Comparison of ENCODE assay signal across 25 cellular contexts in the genomic region with DNA sequence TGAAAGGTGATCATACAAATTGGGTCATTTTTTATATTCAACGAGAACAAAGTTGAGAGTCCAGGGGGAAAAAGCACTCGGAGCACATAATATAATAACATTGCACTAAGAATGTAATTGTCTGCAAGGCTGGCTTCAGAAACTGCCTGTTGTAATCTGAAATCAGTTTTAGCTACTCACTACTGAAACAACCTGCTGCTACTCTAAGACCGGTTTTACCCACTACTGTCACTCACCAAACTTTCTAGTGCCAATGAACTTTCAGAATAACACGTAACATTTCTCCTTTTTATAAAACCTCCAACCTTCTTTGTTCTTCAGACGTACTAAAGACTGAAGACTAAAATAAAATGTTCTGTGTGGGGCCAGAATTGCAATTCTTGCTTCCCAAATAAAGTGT. TPM values are rescaled to one million over a fixed set of nuclear protein-coding genes. Genes with fewer than 3 reads are reported as not detected.
DNase-seq lines count a peak whose midpoint lies in the region; FAIRE-seq and TF ChIP-seq lines count a peak whose summit lies in the region.
"Had no signal": no experiment of that assay in that cellular context is flagged by ENCODE, and none has a peak within 500 bp of the region (broad histone marks: within the 10 kb centered on the region; RNA-seq: fewer than 3 reads in every experiment).

No MANE protein-coding gene starts in this region.

- no peak overlapping the region for H3K27ac Mint-ChIP-seq in activated T-cell treated with anti-CD3 and anti-CD28 coated beads, Interleukin-2, amount 50 U/mL, for 24 hours
- H3K27ac Mint-ChIP-seq: CD14-positive monocyte; CD4-positive, alpha-beta T cell; CD8-positive, alpha-beta memory T cell had no signal

- H3K4me1 Mint-ChIP-seq in activated T-cell treated with anti-CD3 and anti-CD28 coated beads, Interleukin-2, amount 50 U/mL, for 24 hours (ENCODE audit: low read depth), result no peaks in the 10 kb centered on the region
- H3K4me1 Mint-ChIP-seq: CD14-positive monocyte; CD8-positive, alpha-beta memory T cell had no signal

- H3K36me3 ChIP-seq in MM.1S (replicated peaks; ENCODE audit: insufficient read depth, low read length) (no peaks in the 10 kb centered on the region), PC-9 (ENCODE audit: low read depth) (no peaks in the 10 kb centered on the region), esophagus muscularis mucosa (no peaks in the 10 kb centered on the region)
- H3K36me3 ChIP-seq: BE2C; BLaER1 treated with 17β-estradiol and CSF1 and Interleukin-3, amounts not matched to agents 10 nM and 100 nM had no signal

- FAIRE-seq in GM18507 (lab: Jason Lieb, UNC), result peak; percentile 48
- FAIRE-seq: A549, H1 had no signal

- H3K27me3 ChIP-seq in MM.1S (replicated peaks; ENCODE audit: insufficient read depth, low read length) (no peaks in the 10 kb centered on the region), PC-9 (ENCODE audit: insufficient read depth, low read depth) (no peaks in the 10 kb centered on the region), esophagus muscularis mucosa (no peaks in the 10 kb centered on the region)
- H3K27me3 ChIP-seq: BE2C; BLaER1 treated with 17β-estradiol and CSF1 and Interleukin-3, amounts not matched to agents 10 nM and 100 nM had no signal

- POLR2A ChIA-PET in PC-9 (lab: Charles Lee; ENCODE audit: unreplicated experiment), result no interaction called here

- BruUV-seq in PC-9 (replicated peaks; lab: Mats Ljungman, UMichigan), result no TSS peak

- no peak for TF ChIP-seq POLR2A in esophagus muscularis mucosa (IDR thresholded peaks at IDR 0.05; ENCODE audit: low read depth)

- no peaks in the 10 kb centered on the region for H3K79me2 ChIP-seq in MM.1S (ENCODE audit: low read length)
- H3K79me2 ChIP-seq in PC-9 (ENCODE audit: low read depth), result no peaks in the 10 kb centered on the region

- DNase-seq in GM18507 (ENCODE audit: extremely low spot score, insufficient read length, low read depth) (no peak), MM.1S (peak; percentile 41), PC-9 (no peak), esophagus muscularis mucosa (ENCODE audit: extremely low spot score) (peak; percentile 12), NCI-H1105 (lab: John Stamatoyannopoulos, UW) (no peak), NCI-H1105 treated with DMSO at 0.1 percent for 48 hours (lab: John Stamatoyannopoulos, UW) (no peak), NCI-H345 treated with DMSO at 0.1 percent for 48 hours (lab: John Stamatoyannopoulos, UW; ENCODE audit: unreplicated experiment) (no peak)
- no peak for DNase-seq in activated T-cell treated with anti-CD3 and anti-CD28 coated beads, Interleukin-2, amount 50 U/mL, for 24 hours
- DNase-seq: 8988T; AML-193; BE2C; CD4-positive, alpha-beta T cell; CD8-positive, alpha-beta memory T cell; DMS 273 treated with DMSO at 0.1 percent for 48 hours; DMS53; DMS79 treated with DMSO at 0.1 percent for 48 hours; GF-D8; H7 had no signal

- TF ChIP-seq CTCF in MM.1S (IDR thresholded peaks at IDR 0.05; ENCODE audit: low read length), result no peak
- TF ChIP-seq CTCF in PC-9 (conservative IDR thresholded peaks at IDR 0.05), result no peak
- no peak for TF ChIP-seq CTCF in esophagus muscularis mucosa (IDR thresholded peaks at IDR 0.05)

- H3K4me1 ChIP-seq in MM.1S (ENCODE audit: low read length) (no peaks in the 10 kb centered on the region), PC-9 (replicated peaks; ENCODE audit: insufficient read depth) (peaks cover 22% of the 10 kb centered on the region), esophagus muscularis mucosa (no peaks in the 10 kb centered on the region)
- H3K4me1 ChIP-seq: BE2C; BLaER1 treated with 17β-estradiol and CSF1 and Interleukin-3, amounts not matched to agents 10 nM and 100 nM had no signal

- WGBS in esophagus muscularis mucosa, result 56% methylated on average over 5 of the region's 5 CpGs

- H3K9me3 ChIP-seq in MM.1S (replicated peaks; ENCODE audit: insufficient read depth, low read length) (no peaks in the 10 kb centered on the region), PC-9 (ENCODE audit: insufficient read depth, low read depth) (no peaks in the 10 kb centered on the region), esophagus muscularis mucosa (no peaks in the 10 kb centered on the region)
- H3K9me3 ChIP-seq: BE2C had no signal

- H2AFZ ChIP-seq in MM.1S (ENCODE audit: low read length) (no peak overlapping the region), PC-9 (no peak overlapping the region)
- H2AFZ ChIP-seq: GM23248 had no signal

- no peak overlapping the region for H3K9ac ChIP-seq in MM.1S (ENCODE audit: low read length)
- H3K9ac ChIP-seq: BLaER1 treated with 17β-estradiol and CSF1 and Interleukin-3, amounts not matched to agents 10 nM and 100 nM; GM23248 had no signal

- H3K4me3 ChIP-seq in MM.1S (ENCODE audit: low read length) (no peak overlapping the region), PC-9 (no peak overlapping the region), esophagus muscularis mucosa (no peak overlapping the region)
- H3K4me3 ChIP-seq: A549; BLaER1 treated with 17β-estradiol and CSF1 and Interleukin-3, amounts not matched to agents 10 nM and 100 nM; GM23248 had no signal

- intact Hi-C loops in PC-9 (cut with micrococcal nuclease; ENCODE audit: unreplicated experiment), result no loop called here
- intact Hi-C loops in esophagus muscularis mucosa (cut with DNase I), result no loop called here

- H3K27ac ChIP-seq in MM.1S (ENCODE audit: low read length) (no peak overlapping the region), PC-9 (no peak overlapping the region), esophagus muscularis mucosa (replicated peaks in 1 of 4) (no peak overlapping the region)
- H3K27ac ChIP-seq: BLaER1 treated with 17β-estradiol and CSF1 and Interleukin-3, amounts not matched to agents 10 nM and 100 nM; GM23248 had no signal

- TF ChIP-seq EP300 in esophagus muscularis mucosa (IDR thresholded peaks at IDR 0.05), result no peak

- no peaks in the 10 kb centered on the region for H3K9me3 Mint-ChIP-seq in activated T-cell treated with anti-CD3 and anti-CD28 coated beads, Interleukin-2, amount 50 U/mL, for 24 hours
- H3K9me3 Mint-ChIP-seq: CD4-positive, alpha-beta T cell had no signal

- no peak overlapping the region for H3K4me3 Mint-ChIP-seq in activated T-cell treated with anti-CD3 and anti-CD28 coated beads, Interleukin-2, amount 50 U/mL, for 24 hours
- H3K4me3 Mint-ChIP-seq: CD14-positive monocyte; CD4-positive, alpha-beta T cell; CD8-positive, alpha-beta memory T cell had no signal

- H3K36me3 Mint-ChIP-seq in activated T-cell treated with anti-CD3 and anti-CD28 coated beads, Interleukin-2, amount 50 U/mL, for 24 hours (ENCODE audit: low read depth), result no peaks in the 10 kb centered on the region
- H3K36me3 Mint-ChIP-seq: CD14-positive monocyte; CD8-positive, alpha-beta memory T cell had no signal

- H3K9me2 ChIP-seq in MM.1S (replicated peaks; ENCODE audit: insufficient read depth, low read length), result no peaks in the 10 kb centered on the region
- no peaks in the 10 kb centered on the region for H3K9me2 ChIP-seq in PC-9 (ENCODE audit: insufficient read depth)

- H3K27me3 Mint-ChIP-seq in activated T-cell treated with anti-CD3 and anti-CD28 coated beads, Interleukin-2, amount 50 U/mL, for 24 hours, result peaks cover 33% of the 10 kb centered on the region

- H4K20me1 ChIP-seq in MM.1S (ENCODE audit: insufficient read depth, low read length) (no peaks in the 10 kb centered on the region), PC-9 (ENCODE audit: insufficient read depth) (no peaks in the 10 kb centered on the region)
- H4K20me1 ChIP-seq: BLaER1 treated with 17β-estradiol and CSF1 and Interleukin-3, amounts not matched to agents 10 nM and 100 nM had no signal

- H3F3A ChIP-seq in MM.1S (ENCODE audit: insufficient read depth, low read length) (no peaks in the 10 kb centered on the region; the same call in 1 of the 2 replicates), PC-9 (ENCODE audit: insufficient read depth, low read depth) (peaks cover 17% of the 10 kb centered on the region; the same call in 1 of the 2 replicates)

- CTCF ChIA-PET in PC-9 (lab: Charles Lee), result no interaction called here

- H3K4me2 ChIP-seq in MM.1S (ENCODE audit: low read depth, low read length) (peak overlapping the region; percentile 14; the same call in 1 of the 2 replicates), PC-9 (0 out of 2 replicates have a peak overlapping the region, but pooled peaks have one; percentile 20)
- H3K4me2 ChIP-seq: BLaER1 treated with 17β-estradiol and CSF1 and Interleukin-3, amounts not matched to agents 10 nM and 100 nM had no signal

RNA-seq across cellular contexts. Expression of gene CYB5A, which starts 11.5 kb away (rescaled TPM):
- total RNA-seq in PC-9 (2021), result 105 and 109 TPM in 2 replicates
- 10 to 100 TPM; 77.7 to 99.4 (median 81.5) TPM for total RNA-seq in esophagus muscularis mucosa
- total RNA-seq: G401 had no signal

RNA-seq across cellular contexts. Expression of gene C18orf63, which starts 12.3 kb away (rescaled TPM):
- total RNA-seq in PC-9 (2021) (not detected in 2 replicates), esophagus muscularis mucosa (not detected)
- total RNA-seq: CD4-positive, alpha-beta T cell; CD8-positive, alpha-beta memory T cell; Daoy; G401; GM23248; H1; H7 had no signal

Comparison
In these comparisons a context has a peak if more than half of its experiments do, and no peak if none do; other contexts are left out.
1. DNase-seq: peak in MM.1S (single experiment) and esophagus muscularis mucosa (single experiment); none in GM18507 (single experiment), PC-9 (0 of 2), NCI-H1105 (single experiment), NCI-H1105 treated with DMSO at 0.1 percent for 48 hours (single experiment), NCI-H345 treated with DMSO at 0.1 percent for 48 hours (single experiment) and activated T-cell treated with anti-CD3 and anti-CD28 coated beads, Interleukin-2, amount 50 U/mL, for 24 hours (single experiment).